22 cellular contexts compared by ENCODE assay signal in the genomic region with DNA sequence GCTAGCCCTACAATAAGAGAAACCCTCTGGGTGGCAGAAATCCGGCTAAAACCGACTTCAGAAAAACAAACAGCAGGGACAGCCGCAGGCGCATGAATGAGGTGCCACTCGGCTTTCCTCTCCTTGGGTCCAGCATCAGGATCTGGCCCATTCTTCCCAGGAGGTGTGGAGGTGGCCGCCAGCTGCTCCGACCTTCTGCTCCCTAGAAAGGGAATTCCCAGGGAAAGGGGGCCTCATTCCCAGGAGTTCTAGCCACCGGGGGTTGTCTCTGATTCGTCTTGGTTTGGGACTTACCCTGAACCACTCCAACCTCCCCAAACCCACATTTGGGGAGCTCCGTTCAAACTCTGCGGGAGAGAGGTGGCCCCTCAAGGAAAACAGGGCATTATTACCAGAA.
"Had no signal": no experiment of that assay in that cellular context is flagged by ENCODE, and none has a peak within 500 bp of the region (broad histone marks: within the 10 kb centered on the region; RNA-seq: fewer than 3 reads in every experiment).

No MANE protein-coding gene starts in this region.

- ATAC-seq: esophagus mucosa; gastrocnemius medialis; left lobe of liver; natural killer cell treated with Interleukin-12 subunit alpha and Interleukin-12 subunit beta and Interleukin-15 and Interleukin-18, amount 100 ng/mL, for 72 hours; psoas muscle; right cardiac atrium; stimulated activated memory B cell treated with anti-CD40 and anti-IgM and Interleukin-4, amounts not matched to agents 10 μg/mL and 1 μg/mL and 100 μg/mL, for 72 hours had no signal

- H3K27ac ChIP-seq: dorsolateral prefrontal cortex, epithelial cell of prostate, gastrocnemius medialis, psoas muscle, skin epidermis, spleen, thoracic aorta, tibial nerve, upper lobe of left lung had no signal

- H3K27me3 ChIP-seq: tibial nerve, upper lobe of left lung had no signal

- FAIRE-seq: colon, keratinocyte had no signal

- H3K9me3 ChIP-seq: gastrocnemius medialis, psoas muscle, spleen, thoracic aorta, tibial nerve, upper lobe of left lung had no signal

- H3K4me1 ChIP-seq: psoas muscle had no signal

- DNase-seq: effector CD4-positive, alpha-beta T cell; foreskin fibroblast; gastrocnemius medialis; head of caudate nucleus; naive B cell; stimulated activated CD4-positive, alpha-beta T cell treated with anti-CD3 and anti-CD28 coated beads, Interleukin-4, amount 100 ng/mL, for 4 hours had no signal

- H3K4me3 ChIP-seq: dorsolateral prefrontal cortex, gastrocnemius medialis, lung, psoas muscle, skin epidermis, spleen, thoracic aorta, tibial nerve, upper lobe of left lung had no signal

- H3K36me3 ChIP-seq: gastrocnemius medialis, thoracic aorta, upper lobe of left lung had no signal
